In genomic region chr9:109035684-109036423, GRCh38 we compare ENCODE assay signal across 9 cellular contexts. TPM values are rescaled to one million over a fixed set of nuclear protein-coding genes. Genes with fewer than 3 reads are reported as not detected.
DNase-seq lines count a peak whose midpoint lies in the region; ATAC-seq and TF ChIP-seq lines count a peak whose summit lies in the region.
"Had no signal": no experiment of that assay in that cellular context is flagged by ENCODE, and none has a peak within 500 bp of the region (broad histone marks: within the 10 kb centered on the region; RNA-seq: fewer than 3 reads in every experiment).

No MANE protein-coding gene starts in this region.

- peak overlapping the region; percentile 52 for H3K4me2 ChIP-seq in PC-9

- H2AFZ ChIP-seq in PC-9 = no peak overlapping the region

- CTCF ChIA-PET in PC-9 (lab: Charles Lee) = interaction anchor here (0.6 kb wide), 1 partner anchor 13 kb away, joined by 4 read pairs; no protein-coding TSS in a partner anchor

- H3K27ac Mint-ChIP-seq in mesothelial cell of epicardium = peak overlapping the region; percentile 90

- DNase-seq in AG08395 (ENCODE audit: low spot score) = peak; percentile 85
- DNase-seq in PC-9 = peak; percentile 83 to 99
- peak; percentile 69 for DNase-seq in epithelial cell of esophagus (ENCODE audit: low read depth)
- DNase-seq in mesothelial cell of epicardium (ENCODE audit: low spot score in 2 of 2, unreplicated experiment in 2 of 2) = no peak
- no peak for DNase-seq in activated CD4-positive, alpha-beta T cell treated with anti-CD3 and anti-CD28 coated beads, Interleukin-2, amount 50 U/mL, for 48 hours
- DNase-seq in NCI-H524 (lab: John Stamatoyannopoulos, UW) = no peak
- no peak for DNase-seq in mucosa of descending colon
- DNase-seq: CD4-positive, CD25-positive, alpha-beta regulatory T cell had no signal

- no peaks in the 10 kb centered on the region for H3K9me2 ChIP-seq in PC-9 (ENCODE audit: insufficient read depth)

- no peaks in the 10 kb centered on the region for H3K9me3 Mint-ChIP-seq in mesothelial cell of epicardium
- H3K9me3 Mint-ChIP-seq: CD4-positive, CD25-positive, alpha-beta regulatory T cell had no signal

- H3K4me3 ChIP-seq in PC-9 (no peak overlapping the region), epithelial cell of esophagus (ENCODE audit: low read length) (no peak overlapping the region), mucosa of descending colon (no peak overlapping the region)

- TF ChIP-seq CTCF in PC-9 (conservative IDR thresholded peaks at IDR 0.05) (no peak), epithelial cell of esophagus (IDR thresholded peaks at IDR 0.05; ENCODE audit: insufficient read depth, low read depth, low read length, missing control alignments) (no peak), mesothelial cell of epicardium (IDR thresholded peaks at IDR 0.05; ENCODE audit: unreplicated experiment) (no peak), mucosa of descending colon (IDR thresholded peaks at IDR 0.05) (no peak)

- H3K27ac ChIP-seq in PC-9 = peak overlapping the region; percentile 67

- H3K4me1 Mint-ChIP-seq in mesothelial cell of epicardium = peaks cover 12% of the 10 kb centered on the region

- POLR2A ChIA-PET in PC-9 (lab: Charles Lee; ENCODE audit: unreplicated experiment) = interaction anchor here (0.6 kb wide), 3 partner anchors 24 to 281 kb away, joined by 3 to 5 read pairs (median 4); no protein-coding TSS in a partner anchor

- H3K4me3 Mint-ChIP-seq in mesothelial cell of epicardium = no peak overlapping the region
- H3K4me3 Mint-ChIP-seq: CD4-positive, CD25-positive, alpha-beta regulatory T cell had no signal

- BruUV-seq in PC-9 (replicated peaks; lab: Mats Ljungman, UMichigan) = no TSS peak

- H3K79me2 ChIP-seq in PC-9 (ENCODE audit: low read depth) = peaks cover 40% of the 10 kb centered on the region

- H3K4me1 ChIP-seq in PC-9 (replicated peaks; ENCODE audit: insufficient read depth) (peaks cover 69% of the 10 kb centered on the region), mucosa of descending colon (ENCODE audit: low read depth) (no peaks in the 10 kb centered on the region)

- H3K9me3 ChIP-seq in PC-9 (ENCODE audit: insufficient read depth, low read depth) (no peaks in the 10 kb centered on the region), mucosa of descending colon (no peaks in the 10 kb centered on the region)

- no peak for ATAC-seq in HG03469 (IDR thresholded peaks at IDR 0.05; ENCODE audit: unreplicated experiment)
- ATAC-seq in mucosa of descending colon = no peak

- peaks cover 42% of the 10 kb centered on the region for H3K36me3 Mint-ChIP-seq in mesothelial cell of epicardium

- H3K27me3 ChIP-seq in PC-9 (ENCODE audit: insufficient read depth, low read depth) = no peaks in the 10 kb centered on the region

- H4K20me1 ChIP-seq in PC-9 (ENCODE audit: insufficient read depth) = no peaks in the 10 kb centered on the region

- H3K27me3 Mint-ChIP-seq in mesothelial cell of epicardium (ENCODE audit: low read depth) = no peaks in the 10 kb centered on the region
- H3K27me3 Mint-ChIP-seq: CD4-positive, CD25-positive, alpha-beta regulatory T cell had no signal

- H3F3A ChIP-seq in PC-9 (ENCODE audit: insufficient read depth, low read depth) = peaks cover 77% of the 10 kb centered on the region

- intact Hi-C loops in PC-9 (cut with micrococcal nuclease; ENCODE audit: unreplicated experiment) (loop anchor here (1.0 to 10.0 kb wide), 4 partner anchors 24 to 289 kb away; partner anchors contain the start of genes ABITRAM, ELP1 and EPB41L4B), mucosa of descending colon (cut with DNase I, micrococcal nuclease) (no loop called here)

- H3K36me3 ChIP-seq in PC-9 (ENCODE audit: low read depth) (peaks cover 69% of the 10 kb centered on the region), mucosa of descending colon (ENCODE audit: low read depth) (no peaks in the 10 kb centered on the region)

RNA-seq across cellular contexts. Expression of gene CTNNAL1, which starts 22.6 kb away (rescaled TPM):
- total RNA-seq in PC-9 (2021) (57.7 and 71.3 TPM in 2 replicates), mesothelial cell of epicardium (26.7 to 28.1 TPM (median 27.9 TPM) in 3 replicates), mucosa of descending colon (10 to 100 TPM in 2 of 3 donors, 1 to 10 TPM in 1; 8.3 to 21.9 (median 15.6) TPM)

Comparison
In these comparisons a context has a peak if more than half of its experiments do, and no peak if none do; other contexts are left out.
1. DNase-seq: peak in AG08395 (single experiment), PC-9 (2 of 2) and epithelial cell of esophagus (single experiment); none in mesothelial cell of epicardium (0 of 2), activated CD4-positive, alpha-beta T cell treated with anti-CD3 and anti-CD28 coated beads, Interleukin-2, amount 50 U/mL, for 48 hours (0 of 2), NCI-H524 (0 of 2) and mucosa of descending colon (0 of 3).